In genomic region chr7:151411551-151411950, GRCh38 we compare ENCODE assay signal across 1 cellular context.
TF ChIP-seq lines count a peak whose summit lies in the region.

No MANE protein-coding gene starts in this region.

TF ChIP-seq in GM12878, 131 proteins besides CTCF, POLR2A, EP300 and RAD21:
- TF ChIP-seq FOS (IDR thresholded peaks at IDR 0.05; ENCODE audit: borderline replicate concordance, extremely low read depth, insufficient read length) (no peak), SPI1 (IDR thresholded peaks at IDR 0.05; ENCODE audit: borderline replicate concordance, insufficient read depth, low read depth, low read length) (peak; percentile 62)
TF ChIP-seq in GM12878: peak in this region for 1.
